Comparison of ENCODE assay signal across 9 cellular contexts in the genomic region with DNA sequence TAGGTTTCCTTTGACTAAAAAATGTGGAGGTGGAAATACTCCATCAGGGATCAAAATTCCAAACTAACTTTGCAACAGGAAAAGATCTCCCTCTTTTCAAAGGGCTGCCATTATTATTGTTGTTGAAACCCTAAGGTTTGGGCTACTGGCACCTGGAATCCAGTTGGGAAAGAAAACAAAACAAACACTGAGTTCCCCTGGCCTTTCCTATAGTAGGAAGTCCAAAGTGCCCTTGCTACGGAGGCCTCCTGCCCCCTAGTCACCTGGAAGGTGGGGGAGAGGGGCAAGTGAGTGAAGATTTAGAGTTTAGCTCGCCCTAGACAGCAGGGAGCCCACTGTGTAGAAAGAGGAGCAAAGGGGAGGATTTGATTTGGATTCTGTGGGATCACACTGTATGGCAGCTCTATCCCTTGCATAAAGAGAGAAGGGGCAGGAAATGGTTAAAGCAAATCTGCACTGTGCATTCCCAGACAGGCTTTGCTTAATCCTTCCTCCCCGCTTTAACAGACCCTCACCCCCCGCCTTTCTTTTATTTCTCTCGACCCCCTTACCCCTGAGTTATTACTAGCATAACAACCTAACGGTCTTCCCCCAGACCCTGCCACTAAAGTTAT. TPM values are rescaled to one million over a fixed set of nuclear protein-coding genes. Genes with fewer than 3 reads are reported as not detected.
DNase-seq lines count a peak whose midpoint lies in the region; ATAC-seq, FAIRE-seq and TF ChIP-seq lines count a peak whose summit lies in the region.
"Had no signal": no experiment of that assay in that cellular context is flagged by ENCODE, and none has a peak within 500 bp of the region (broad histone marks: within the 10 kb centered on the region; RNA-seq: fewer than 3 reads in every experiment).

No MANE protein-coding gene starts in this region.

- peak overlapping the region; percentile 78 for H3K4me3 Mint-ChIP-seq in chondrocyte (ENCODE audit: unreplicated experiment)
- peak overlapping the region; percentile 75 to 90 (median 84) for H3K4me3 Mint-ChIP-seq in naive thymus-derived CD8-positive, alpha-beta T cell

- H3K4me1 ChIP-seq in HUES64 (ENCODE audit: insufficient read depth, low read length): peaks cover 14% of the 10 kb centered on the region; the same call in 1 of the 2 replicates

- WGBS in HUES64: 4% methylated on average over 6 of the region's 6 CpGs

- no peak for TF ChIP-seq POLR2A in H54 (IDR thresholded peaks at IDR 0.05; ENCODE audit: low read depth, low read length)

- H3K4me3 ChIP-seq in AG09309 (ENCODE audit: control insufficient read depth, low read depth, low read length): peak overlapping the region; percentile 99
- H3K4me3 ChIP-seq in HUES64 (ENCODE audit: low read length): peak overlapping the region; percentile 87

- peak overlapping the region; percentile 81 for H3K27ac Mint-ChIP-seq in chondrocyte (ENCODE audit: unreplicated experiment)
- peak overlapping the region in 1 of 10 donors; percentile 15 for H3K27ac Mint-ChIP-seq in naive thymus-derived CD8-positive, alpha-beta T cell

- peaks cover 42% of the 10 kb centered on the region for H3K4me1 Mint-ChIP-seq in chondrocyte (ENCODE audit: low read depth)
- peaks cover 18 to 41% (median 35%) of the 10 kb centered on the region in 4 donors for H3K4me1 Mint-ChIP-seq in naive thymus-derived CD8-positive, alpha-beta T cell

- in situ Hi-C loops in GM13977 (cut with MboI; ENCODE audit: low pct_unique_long_range_greater_than_20kb, low sequenced_read_pairs, unreplicated experiment): no loop called here

- TF ChIP-seq CTCF in AG09309 (IDR thresholded peaks at IDR 0.05; ENCODE audit: control insufficient read depth, insufficient read depth, low read depth, low read length, missing control alignments): no peak
- TF ChIP-seq CTCF in chondrocyte (IDR thresholded peaks at IDR 0.05): no peak
- TF ChIP-seq CTCF in GM13977 (IDR thresholded peaks at IDR 0.05; ENCODE audit: extremely low read depth, insufficient read depth, missing control alignments): no peak

- H3K9ac ChIP-seq in HUES64 (ENCODE audit: low read depth, low read length): no peak overlapping the region

- peaks cover 2% of the 10 kb centered on the region for H3K36me3 Mint-ChIP-seq in chondrocyte (ENCODE audit: low read depth)
- peaks cover 0 to 7% (median 0%) of the 10 kb centered on the region in 3 donors for H3K36me3 Mint-ChIP-seq in naive thymus-derived CD8-positive, alpha-beta T cell

- H3K36me3 ChIP-seq in HUES64 (ENCODE audit: insufficient read depth, low read length): peaks cover 4% of the 10 kb centered on the region; the same call in 1 of the 2 replicates

- no peak for FAIRE-seq in H54 (lab: Jason Lieb, UNC)

- peak overlapping the region; percentile 8; the same call in 1 of the 2 replicates for H3K27ac ChIP-seq in HUES64 (ENCODE audit: low read depth, low read length)

- DNase-seq in AG09309 (ENCODE audit: low read depth) (no peak), chondrocyte (ENCODE audit: low spot score) (no peak), GM13977 (ENCODE audit: low spot score) (no peak), H54 (ENCODE audit: insufficient read length, low spot score) (no peak), left colon (no peak)
- no peak for DNase-seq in naive thymus-derived CD8-positive, alpha-beta T cell

- H3K27me3 ChIP-seq in HUES64 (ENCODE audit: insufficient read depth, low read length): peaks cover 26% of the 10 kb centered on the region

- POLR2A ChIA-PET in naive thymus-derived CD8-positive, alpha-beta T cell (lab: Charles Lee): no interaction called here

- no peaks in the 10 kb centered on the region for H3K27me3 Mint-ChIP-seq in chondrocyte (ENCODE audit: low read depth)
- H3K27me3 Mint-ChIP-seq in naive thymus-derived CD8-positive, alpha-beta T cell: peaks cover 33 to 91% (median 59%) of the 10 kb centered on the region in 5 donors

- intact Hi-C loops in left colon (cut with DNase I, micrococcal nuclease): loop anchor here in 1 of 2 donors (10.0 kb wide), 1 partner anchor 1291 kb away; no protein-coding TSS in a partner anchor

- ATAC-seq in naive thymus-derived CD8-positive, alpha-beta T cell: no peak
- no peak for ATAC-seq in GM21717 (IDR thresholded peaks at IDR 0.05; ENCODE audit: unreplicated experiment)
- ATAC-seq in left colon: no peak

- H3K9me3 Mint-ChIP-seq in chondrocyte (ENCODE audit: low read depth): peaks cover 8% of the 10 kb centered on the region
- peaks cover 0 to 7% (median 0%) of the 10 kb centered on the region in 9 donors for H3K9me3 Mint-ChIP-seq in naive thymus-derived CD8-positive, alpha-beta T cell

- H3K9me3 ChIP-seq in HUES64 (ENCODE audit: insufficient read depth, low read depth, low read length): no peaks in the 10 kb centered on the region

RNA-seq across cellular contexts. Expression of gene FAT4, which starts 0.7 kb away (rescaled TPM):
- 4.2 TPM for polyA plus RNA-seq in HUES64 (2013, experiment 1 of 2)
- polyA plus RNA-seq in HUES64 (2013, experiment 2 of 2): 4.2 TPM
- total RNA-seq in chondrocyte (16.8 to 69.8 TPM (median 17.7 TPM) in 3 replicates), left colon (1 to 10 TPM; 1.4 to 6.1 TPM)
- total RNA-seq in naive thymus-derived CD8-positive, alpha-beta T cell: under 1 TPM in 1 of 2 experiments, not detected in 1; 0.03 TPM
- polyA plus RNA-seq in naive thymus-derived CD8-positive, alpha-beta T cell: not detected
- polyA plus RNA-seq: GM12878 had no signal
